Comparison of ENCODE assay signal across 2 cellular contexts in the genomic region with DNA sequence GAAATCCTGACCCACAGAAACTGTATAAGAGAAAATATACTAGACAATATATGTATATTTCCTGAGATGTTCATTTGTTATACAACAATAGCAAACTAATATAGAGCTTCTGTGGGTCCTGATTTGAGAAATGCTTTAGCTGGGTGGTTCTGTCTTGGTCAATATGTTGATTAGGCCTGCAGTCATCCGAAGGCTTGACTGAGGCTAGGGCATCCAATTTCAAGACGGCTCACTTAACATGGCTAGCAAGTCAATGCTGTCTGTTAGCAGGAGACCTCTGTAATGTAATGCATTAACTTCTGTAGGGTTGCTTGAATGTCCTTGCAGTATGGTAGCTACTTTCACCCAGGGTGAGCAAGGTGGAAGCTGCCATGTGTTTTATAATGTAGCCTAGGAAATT. TPM values are rescaled to one million over a fixed set of nuclear protein-coding genes. Genes with fewer than 3 reads are reported as not detected.
"Had no signal": no experiment of that assay in that cellular context is flagged by ENCODE, and none has a peak within 500 bp of the region (broad histone marks: within the 10 kb centered on the region; RNA-seq: fewer than 3 reads in every experiment).

No MANE protein-coding gene starts in this region.

RNA-seq across cellular contexts. Expression of a gene that starts 12.4 kb away (rescaled TPM):
- total RNA-seq: HepG2 had no signal
- polyA plus RNA-seq: IgD-negative memory B cell had no signal
